34 cellular contexts compared by ENCODE assay signal in the genomic region with DNA sequence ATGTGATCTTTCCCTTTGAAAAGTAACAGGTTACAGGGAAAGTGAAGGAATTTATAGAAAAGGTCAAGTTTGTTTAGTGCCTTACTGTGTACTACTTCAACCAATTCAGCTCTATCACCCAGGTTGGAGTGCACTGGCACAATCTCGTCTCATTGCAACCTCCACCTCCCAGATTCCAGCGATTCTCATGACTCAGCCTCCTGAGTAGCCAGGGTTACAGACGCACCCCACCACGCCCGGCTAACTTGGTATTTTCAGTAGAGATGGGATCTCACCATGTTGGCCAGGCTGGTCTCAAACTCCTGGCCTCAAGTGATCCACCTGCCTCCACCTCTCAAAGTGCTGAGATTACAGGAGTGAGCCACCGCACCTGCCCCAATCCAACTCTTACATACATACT.
"Had no signal": no experiment of that assay in that cellular context is flagged by ENCODE, and none has a peak within 500 bp of the region (broad histone marks: within the 10 kb centered on the region; RNA-seq: fewer than 3 reads in every experiment).

No MANE protein-coding gene starts in this region.

- H3K27ac Mint-ChIP-seq: activated B cell treated with CpG ODN at 0.5 μM for 24 hours; activated CD4-positive, alpha-beta memory T cell treated with anti-CD3 and anti-CD28 coated beads for 36 hours; activated naive CD4-positive, alpha-beta T cell treated with anti-CD3 and anti-CD28 coated beads for 36 hours; activated naive CD4-positive, alpha-beta T cell treated with anti-CD3 and anti-CD28 coated beads, Interleukin-2, amount 50 U/mL, for 72 hours; activated T-helper 1 cell treated with anti-CD3 and anti-CD28 coated beads, Interleukin-12 subunit alpha, Interleukin-12 subunit beta, Interleukin-2, Interleukin-4 antibody, amounts not matched to agents 30 ng/mL and 10 ng/mL and 1 ng/mL, durations not matched to agents 14 hours and 24 hours and 36 hours had no signal

- H3K27me3 Mint-ChIP-seq: activated B cell treated with CpG ODN at 0.5 μM for 24 hours; activated CD4-positive, alpha-beta memory T cell treated with anti-CD3 and anti-CD28 coated beads for 36 hours; brain had no signal

- H3K4me3 Mint-ChIP-seq: activated B cell treated with CpG ODN at 0.5 μM for 24 hours; activated CD4-positive, alpha-beta memory T cell treated with anti-CD3 and anti-CD28 coated beads for 36 hours; activated naive CD4-positive, alpha-beta T cell treated with anti-CD3 and anti-CD28 coated beads for 36 hours; activated T-cell treated with anti-CD3 and anti-CD28 coated beads, Interleukin-2, amount 50 U/mL, for 4 hours; activated T-helper 1 cell treated with anti-CD3 and anti-CD28 coated beads, Interleukin-12 subunit alpha, Interleukin-12 subunit beta, Interleukin-2, Interleukin-4 antibody, amounts not matched to agents 30 ng/mL and 10 ng/mL and 1 ng/mL, durations not matched to agents 14 hours and 24 hours and 36 hours; brain had no signal

- H3K4me3 ChIP-seq: adrenal gland, Peyer's patch had no signal

- H3K36me3 Mint-ChIP-seq: activated CD4-positive, alpha-beta memory T cell treated with anti-CD3 and anti-CD28 coated beads for 36 hours; brain had no signal

- DNase-seq: activated B cell treated with CpG ODN at 0.5 μM for 24 hours; activated CD4-positive, alpha-beta memory T cell treated with anti-CD3 and anti-CD28 coated beads for 36 hours; activated CD4-positive, alpha-beta T cell treated with anti-CD3 and anti-CD28 coated beads for 4 hours; activated CD4-positive, alpha-beta T cell treated with anti-CD3 and anti-CD28 coated beads, Interleukin-2, amount 50 U/mL, for 1 hour; activated CD4-positive, CD25-positive, alpha-beta regulatory T cell treated with anti-CD3 and anti-CD28 coated beads, Interleukin-2, amount 50 U/mL, for 72 hours; activated CD8-positive, alpha-beta memory T cell treated with anti-CD3 and anti-CD28 coated beads, Interleukin-2, amount 50 U/mL, for 4 hours; activated gamma-delta T cell treated with Interleukin-2 at 50 U/mL for 16 hours; activated naive CD4-positive, alpha-beta T cell treated with anti-CD3 and anti-CD28 coated beads for 36 hours; activated T-cell treated with anti-CD3 and anti-CD28 coated beads for 4 hours; activated T-cell treated with anti-CD3 and anti-CD28 coated beads, Interleukin-2, amount 50 U/mL, for 4 hours; adrenal gland; caudate nucleus; MM.1S; MV-4-11; NCI-H1092; NCI-H1417; NCI-H146; NCI-H187 treated with DMSO at 0.1 percent for 48 hours; NCI-H2081; NCI-H345; NCI-H524 treated with DMSO at 0.1 percent for 48 hours; NK-92 treated with Interleukin-12 subunit alpha and Interleukin-12 subunit beta, amount 100 ng/mL, for 24 hours; PC-3; Peyer's patch; RPMI8226; SW 1271; T-helper 1 cell; T-helper 2 cell; T-helper 9 cell had no signal

- H3K4me2 ChIP-seq: KMS-11 had no signal

- H3K9me3 Mint-ChIP-seq: activated B cell treated with CpG ODN at 0.5 μM for 24 hours; activated CD4-positive, alpha-beta memory T cell treated with anti-CD3 and anti-CD28 coated beads for 36 hours; activated naive CD4-positive, alpha-beta T cell treated with anti-CD3 and anti-CD28 coated beads for 36 hours; activated T-cell treated with anti-CD3 and anti-CD28 coated beads, Interleukin-2, amount 50 U/mL, for 4 hours; activated T-helper 1 cell treated with anti-CD3 and anti-CD28 coated beads, Interleukin-12 subunit alpha, Interleukin-12 subunit beta, Interleukin-2, Interleukin-4 antibody, amounts not matched to agents 30 ng/mL and 10 ng/mL and 1 ng/mL, durations not matched to agents 14 hours and 24 hours and 36 hours; brain had no signal

- H3K9me3 ChIP-seq: adrenal gland, Peyer's patch had no signal

- H3K27ac ChIP-seq: adrenal gland, KMS-11, Peyer's patch, VCaP had no signal

- H3K27me3 ChIP-seq: adrenal gland, Peyer's patch had no signal

- H3K9ac ChIP-seq: KMS-11 had no signal

- ATAC-seq: activated naive CD4-positive, alpha-beta T cell treated with anti-CD3 and anti-CD28 coated beads, Interleukin-2, amount 50 U/mL, for 72 hours; activated T-cell treated with anti-CD3 and anti-CD28 coated beads, Interleukin-2, amount 50 U/mL, for 4 hours; PC-3 had no signal

- H3K36me3 ChIP-seq: adrenal gland, Peyer's patch had no signal
